8 cellular contexts compared by ENCODE assay signal in genomic region chr17:6070895-6071511, GRCh38. TPM values are rescaled to one million over a fixed set of nuclear protein-coding genes. Genes with fewer than 3 reads are reported as not detected.
DNase-seq lines count a peak whose midpoint lies in the region; ATAC-seq and TF ChIP-seq lines count a peak whose summit lies in the region.

No MANE protein-coding gene starts in this region.

- no peak for ATAC-seq in activated naive CD8-positive, alpha-beta T cell treated with anti-CD3 and anti-CD28 coated beads, Interleukin-2, amount 50 U/mL, for 24 hours
- ATAC-seq in GM18505 (IDR thresholded peaks at IDR 0.05; ENCODE audit: unreplicated experiment) = no peak
- ATAC-seq in GM18519 (IDR thresholded peaks at IDR 0.05; ENCODE audit: low FRiP score, unreplicated experiment) = no peak

- H3K4me3 ChIP-seq in iPS-18a (ENCODE audit: low read length) (peak overlapping the region; percentile 85), sigmoid colon (peak overlapping the region; percentile 29 to 75 (median 63))

- TF ChIP-seq POLR2A in sigmoid colon (IDR thresholded peaks at IDR 0.05) = no peak
- TF ChIP-seq POLR2A in GM18505 (IDR thresholded peaks at IDR 0.05; ENCODE audit: borderline replicate concordance, extremely low read depth, insufficient read depth, insufficient read length) = no peak

- CTCF ChIA-PET in HEK293T (lab: Yijun Ruan, JAX) = no interaction called here

- no peak for TF ChIP-seq EP300 in sigmoid colon (IDR thresholded peaks at IDR 0.05)

- peaks cover 17% of the 10 kb centered on the region for H3K27me3 ChIP-seq in iPS-18a (ENCODE audit: control insufficient read depth, insufficient read depth, low read length)
- peaks cover 0 to 30% (median 5%) of the 10 kb centered on the region in 3 donors for H3K27me3 ChIP-seq in sigmoid colon

- H3K36me3 Mint-ChIP-seq in activated naive CD8-positive, alpha-beta T cell treated with anti-CD3 and anti-CD28 coated beads, Interleukin-2, amount 50 U/mL, for 24 hours (ENCODE audit: low read depth) = no peaks in the 10 kb centered on the region

- peak; percentile 27 for DNase-seq in HEK293T (ENCODE audit: extremely low spot score)
- DNase-seq in activated naive CD8-positive, alpha-beta T cell treated with anti-CD3 and anti-CD28 coated beads, Interleukin-2, amount 50 U/mL, for 24 hours = no peak
- no peak for DNase-seq in sigmoid colon
- DNase-seq in DMS114 treated with DMSO at 0.1 percent for 48 hours (lab: John Stamatoyannopoulos, UW; ENCODE audit: unreplicated experiment) = no peak
- no peak for DNase-seq in Kasumi-1 (lab: John Stamatoyannopoulos, UW)

- WGBS in sigmoid colon, 2 donors = 3 to 4% methylated on average over 42 of the region's 42 CpGs

- no peaks in the 10 kb centered on the region for H3K9me3 Mint-ChIP-seq in activated naive CD8-positive, alpha-beta T cell treated with anti-CD3 and anti-CD28 coated beads, Interleukin-2, amount 50 U/mL, for 24 hours

- H3K36me3 ChIP-seq in iPS-18a (ENCODE audit: control insufficient read depth, low read depth, low read length) (peaks cover 4% of the 10 kb centered on the region), sigmoid colon (no peaks in the 10 kb centered on the region)

- intact Hi-C loops in sigmoid colon (cut with DNase I) = no loop called here

- H3K4me1 ChIP-seq in iPS-18a (ENCODE audit: control insufficient read depth, low read depth, low read length) (peaks cover 11% of the 10 kb centered on the region), sigmoid colon (peaks cover 0 to 22% (median 15%) of the 10 kb centered on the region in 4 donors)

- H3K4me3 Mint-ChIP-seq in activated naive CD8-positive, alpha-beta T cell treated with anti-CD3 and anti-CD28 coated beads, Interleukin-2, amount 50 U/mL, for 24 hours = peak overlapping the region; percentile 26

- POLR2A ChIA-PET in HEK293T (lab: Yijun Ruan, JAX) = no interaction called here

- H3K9ac ChIP-seq in iPS-18a (ENCODE audit: low read length) = peak overlapping the region; percentile 16

- H3K27ac Mint-ChIP-seq in activated naive CD8-positive, alpha-beta T cell treated with anti-CD3 and anti-CD28 coated beads, Interleukin-2, amount 50 U/mL, for 24 hours = no peak overlapping the region

- H3K27ac ChIP-seq in iPS-18a (ENCODE audit: low read length) (no peak overlapping the region), sigmoid colon (no peak overlapping the region)

- peaks cover 72% of the 10 kb centered on the region for H3K27me3 Mint-ChIP-seq in activated naive CD8-positive, alpha-beta T cell treated with anti-CD3 and anti-CD28 coated beads, Interleukin-2, amount 50 U/mL, for 24 hours

- H3K9me3 ChIP-seq in iPS-18a (ENCODE audit: control insufficient read depth, low read depth, low read length) (no peaks in the 10 kb centered on the region), sigmoid colon (no peaks in the 10 kb centered on the region)

- no peak for TF ChIP-seq CTCF in sigmoid colon (IDR thresholded peaks at IDR 0.05)

- H3K4me1 Mint-ChIP-seq in activated naive CD8-positive, alpha-beta T cell treated with anti-CD3 and anti-CD28 coated beads, Interleukin-2, amount 50 U/mL, for 24 hours = peaks cover 7% of the 10 kb centered on the region

TF ChIP-seq in HEK293T, 16 proteins besides CTCF, POLR2A, EP300 and RAD21:
- TF ChIP-seq HDGF (IDR thresholded peaks at IDR 0.05; ENCODE audit: borderline replicate concordance) (no peak), SUZ12 (IDR thresholded peaks at IDR 0.05) (no peak), ARNT (IDR thresholded peaks at IDR 0.05) (no peak), FOXM1 (IDR thresholded peaks at IDR 0.05; ENCODE audit: borderline replicate concordance) (no peak), CTBP1 (IDR thresholded peaks at IDR 0.05; ENCODE audit: borderline replicate concordance) (no peak)

RNA-seq across cellular contexts. Expression of gene WSCD1, which starts 0.8 kb away (rescaled TPM):
- 1 to 10 TPM; 1.6 to 7.5 (median 2.1) TPM for total RNA-seq in sigmoid colon
- polyA plus RNA-seq in sigmoid colon = 1 to 10 TPM; 3.8 to 9.6 (median 9.5) TPM
